Comparison of ENCODE assay signal across 1 cellular context in the genomic region with DNA sequence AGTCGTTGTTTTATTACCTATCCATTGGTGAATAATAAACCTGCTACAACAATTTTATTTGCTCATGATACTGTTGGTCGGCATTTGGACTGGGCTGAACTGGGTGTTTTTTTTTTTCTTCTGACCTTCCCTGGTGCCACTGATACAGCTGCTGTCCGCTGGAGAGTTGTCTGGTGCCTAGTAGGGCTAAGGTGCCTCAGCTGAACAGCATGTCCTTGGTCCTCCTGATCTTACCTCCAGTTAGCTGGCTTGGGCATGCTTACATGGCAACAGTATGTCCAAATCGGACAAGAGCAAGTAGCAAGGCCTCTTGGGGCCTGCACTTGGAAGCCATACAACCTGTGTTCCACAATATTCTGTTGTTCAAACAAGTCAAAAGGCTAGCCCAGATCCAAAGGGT.
TF ChIP-seq lines count a peak whose summit lies in the region.

No MANE protein-coding gene starts in this region.

TF ChIP-seq in GM23338, 12 proteins besides CTCF, POLR2A, EP300 and RAD21 (continued from another document):
- TF ChIP-seq ZNF462 (CRISPR knock-in tag; IDR thresholded peaks at IDR 0.05) (no peak), CREB1 (CRISPR knock-in tag; IDR thresholded peaks at IDR 0.05; ENCODE audit: low read depth) (no peak), JUNB (IDR thresholded peaks at IDR 0.05; ENCODE audit: unreplicated experiment) (no peak), EZH2 (IDR thresholded peaks at IDR 0.05; ENCODE audit: low read depth, unreplicated experiment) (no peak), POLR2AphosphoS5 (IDR thresholded peaks at IDR 0.05; ENCODE audit: low read depth) (no peak), REST (IDR thresholded peaks at IDR 0.05; ENCODE audit: unreplicated experiment) (no peak), STAT1 (IDR thresholded peaks at IDR 0.05; ENCODE audit: unreplicated experiment) (no peak)
TF ChIP-seq in GM23338: peak in this region for 0.
